8 cellular contexts compared by ENCODE assay signal in the genomic region with DNA sequence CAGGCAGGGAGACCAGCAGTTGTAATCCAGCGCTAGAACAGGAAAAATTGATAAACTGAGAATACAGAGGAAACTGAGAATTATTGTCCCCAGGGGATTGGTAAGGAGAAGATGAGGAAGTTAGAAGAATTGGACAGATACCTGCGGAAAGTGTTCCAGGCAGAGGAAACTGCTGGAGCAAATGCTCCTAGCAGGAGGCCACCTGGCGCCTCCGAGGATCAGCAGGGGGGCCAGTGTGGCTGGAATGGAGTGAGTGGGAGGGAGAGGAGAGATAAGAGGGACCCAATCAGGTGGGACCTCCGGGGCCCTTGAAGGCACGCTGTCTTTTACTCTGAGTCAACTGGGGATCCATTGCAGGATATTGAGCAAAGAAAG. TPM values are rescaled to one million over a fixed set of nuclear protein-coding genes. Genes with fewer than 3 reads are reported as not detected.
DNase-seq lines count a peak whose midpoint lies in the region; ATAC-seq, FAIRE-seq and TF ChIP-seq lines count a peak whose summit lies in the region.

No MANE protein-coding gene starts in this region.

- POLR2A ChIA-PET in K562 (lab: Yijun Ruan, JAX): interaction anchor here (0.6 to 1.5 kb wide), 5 partner anchors 43 to 1296 kb away, joined by 3 to 4 read pairs (median 3); no protein-coding TSS in a partner anchor

- peak overlapping the region; percentile 78 for H3K4me3 ChIP-seq in BE2C (ENCODE audit: low read depth, low read length)
- H3K4me3 ChIP-seq in HUES48 (ENCODE audit: low read depth, low read length): peak overlapping the region; percentile 85
- H3K4me3 ChIP-seq in K562: peak overlapping the region; percentile 43; the same call in 1 of the 2 replicates
- peak overlapping the region; percentile 63 for H3K4me3 ChIP-seq in lower lobe of right lung
- peak overlapping the region; percentile 68 to 85 for H3K4me3 ChIP-seq in uterus

- H3K9me3 ChIP-seq in BE2C (no peaks in the 10 kb centered on the region), HUES48 (ENCODE audit: control insufficient read depth, insufficient read depth, low read length) (no peaks in the 10 kb centered on the region), K562 (replicated peaks; ENCODE audit: control insufficient read depth, insufficient read depth, low read depth, low read length) (no peaks in the 10 kb centered on the region), lower lobe of right lung (no peaks in the 10 kb centered on the region), uterus (no peaks in the 10 kb centered on the region)

- peak overlapping the region; percentile 88 for H2AFZ ChIP-seq in K562 (ENCODE audit: low read depth, low read length)

- TF ChIP-seq CTCF in BE2C (IDR thresholded peaks at IDR 0.05; ENCODE audit: low read depth, low read length) (no peak), K562 (IDR thresholded peaks at IDR 0.05 in 2 of 3, conservative IDR thresholded peaks at IDR 0.05 in 1 of 3; ENCODE audit: insufficient read depth in 2 of 3, low read depth in 1 of 3, low read length in 3 of 3) (no peak), lower lobe of right lung (IDR thresholded peaks at IDR 0.05) (no peak), uterus (IDR thresholded peaks at IDR 0.05) (no peak)

- in situ Hi-C loops in K562 (cut with MboI): no loop called here

- peak overlapping the region; percentile 79 for H3K4me2 ChIP-seq in K562 (ENCODE audit: insufficient read depth, low read length)

- DNase-seq in BE2C (no peak), K562 (ENCODE audit: extremely low read depth in 1 of 4, low spot score in 3 of 4) (peak; percentile 65 to 85 (median 77)), lower lobe of right lung (no peak), uterus (peak; percentile 40 to 46), NCI-H1436 (lab: John Stamatoyannopoulos, UW) (no peak), NCI-H1694 treated with DMSO at 0.1 percent for 48 hours (lab: John Stamatoyannopoulos, UW) (no peak)
- no peak for DNase-seq in stimulated activated CD8-positive, alpha-beta memory T cell treated with anti-CD3 and anti-CD28 coated beads, Interleukin-4, amount 100 ng/mL, for 48 hours

- intact Hi-C loops in K562 (cut with micrococcal nuclease): no loop called here
- intact Hi-C loops in lower lobe of right lung (cut with DNase I): loop anchor here (5.0 kb wide), 1 partner anchor 36 kb away; no protein-coding TSS in a partner anchor
- intact Hi-C loops in uterus (cut with DNase I; ENCODE audit: low total_unique reads): no loop called here

- H3K27ac ChIP-seq in HUES48 (ENCODE audit: low read depth, low read length) (peak overlapping the region; percentile 65), K562 (ENCODE audit: extremely low read depth, low read depth, low read length) (peak overlapping the region; percentile 39; the same call in 1 of the 3 replicates), lower lobe of right lung (peak overlapping the region; percentile 84), uterus (peak overlapping the region; percentile 88 to 93)

- WGBS in K562 (ENCODE audit: insufficient coverage, low coverage, missing lambda C conversion rate): 0% methylated on average over 6 of the region's 6 CpGs

- peak; percentile 47; the same call in 1 of the 2 replicates for TF ChIP-seq EP300 in K562 (IDR thresholded peaks at IDR 0.05; ENCODE audit: low read length)

- H4K20me1 ChIP-seq in K562 (replicated peaks; ENCODE audit: control insufficient read depth, insufficient read depth, low read length): no peaks in the 10 kb centered on the region

- CTCF ChIA-PET in K562 (lab: Yijun Ruan, JAX; ENCODE audit: low intra/inter-chr PET ratio): interaction anchor here (1.2 kb wide), 1 partner anchor 32 kb away, joined by 3 read pairs; no protein-coding TSS in a partner anchor

- peak overlapping the region; percentile 76; the same call in 1 of the 2 replicates for H3K9ac ChIP-seq in HUES48 (ENCODE audit: low read depth, low read length)
- peak overlapping the region; percentile 40 to 88; a peak in 3 of 4 replicates for H3K9ac ChIP-seq in K562 (ENCODE audit: insufficient read depth in 1 of 2, low read depth in 2 of 2, low read length in 2 of 2)

- BruUV-seq in K562 (replicated peaks; lab: Mats Ljungman, UMichigan): no TSS peak

- no peaks in the 10 kb centered on the region for H3K79me2 ChIP-seq in K562 (ENCODE audit: control insufficient read depth, insufficient read depth, low read length)

- peak; percentile 87 for FAIRE-seq in K562 (lab: Jason Lieb, UNC)

- TF ChIP-seq RAD21 in K562 (CRISPR knock-in tag; conservative IDR thresholded peaks at IDR 0.05 in 1 of 2, IDR thresholded peaks at IDR 0.05 in 1 of 2): no peak

- H3K27me3 ChIP-seq in BE2C (no peaks in the 10 kb centered on the region), HUES48 (ENCODE audit: control insufficient read depth, insufficient read depth, low read length) (peaks cover 6% of the 10 kb centered on the region), K562 (ENCODE audit: control insufficient read depth in 2 of 2, insufficient read depth in 2 of 2, low read length in 2 of 2) (peaks cover 0 to 2% of the 10 kb centered on the region in 2 experiments; a peak in 1 of 5 replicates), lower lobe of right lung (ENCODE audit: low read depth) (no peaks in the 10 kb centered on the region), uterus (no peaks in the 10 kb centered on the region)

- no peaks in the 10 kb centered on the region for H3K9me1 ChIP-seq in K562 (ENCODE audit: control insufficient read depth, insufficient read depth, low read length)

- peak; percentile 75 for ATAC-seq in K562
- ATAC-seq in lower lobe of right lung: peak in 1 of 2 donors; percentile 50

- H3K36me3 ChIP-seq in BE2C: no peaks in the 10 kb centered on the region
- no peaks in the 10 kb centered on the region for H3K36me3 ChIP-seq in HUES48 (ENCODE audit: control insufficient read depth, insufficient read depth, low read length)
- no peaks in the 10 kb centered on the region for H3K36me3 ChIP-seq in K562 (ENCODE audit: control insufficient read depth, insufficient read depth, low read length)
- H3K36me3 ChIP-seq in lower lobe of right lung: no peaks in the 10 kb centered on the region
- H3K36me3 ChIP-seq in uterus: no peaks in the 10 kb centered on the region

- TF ChIP-seq POLR2A in K562 (conservative IDR thresholded peaks at IDR 0.05) (0 out of 2 replicates have a peak, but pooled peaks have one; percentile 7), uterus (IDR thresholded peaks at IDR 0.05) (no peak)

- H3K4me1 ChIP-seq in BE2C: no peaks in the 10 kb centered on the region; the same call in 1 of the 2 replicates
- peaks cover 23% of the 10 kb centered on the region for H3K4me1 ChIP-seq in HUES48 (ENCODE audit: control insufficient read depth, insufficient read depth, low read length)
- peaks cover 24 to 25% of the 10 kb centered on the region in 2 experiments for H3K4me1 ChIP-seq in K562 (replicated peaks in 1 of 2; ENCODE audit: control insufficient read depth in 2 of 2, insufficient read depth in 2 of 2, low read length in 2 of 2)
- peaks cover 40% of the 10 kb centered on the region for H3K4me1 ChIP-seq in lower lobe of right lung
- peaks cover 6 to 9% of the 10 kb centered on the region in 2 donors for H3K4me1 ChIP-seq in uterus

TF ChIP-seq in K562, 482 proteins besides CTCF, POLR2A, EP300 and RAD21 (continues in another document):
- TF ChIP-seq CXXC5 (CRISPR knock-in tag; IDR thresholded peaks at IDR 0.05) (no peak; the same call in 1 of the 2 replicates), EGR1 (conservative IDR thresholded peaks at IDR 0.05) (peak; percentile 92), JUND (IDR thresholded peaks at IDR 0.05; ENCODE audit: borderline replicate concordance, low read depth, low read length) (no peak), JUND (tag; IDR thresholded peaks at IDR 0.05; ENCODE audit: borderline replicate concordance, low read depth, low read length) (peak; percentile 40; the same call in 1 of the 3 replicates), ZBED1 (IDR thresholded peaks at IDR 0.05) (no peak), CREM (IDR thresholded peaks at IDR 0.05; ENCODE audit: low read depth) (0 out of 2 replicates have a peak, but pooled peaks have one; percentile 16), ZNF436 (CRISPR knock-in tag; IDR thresholded peaks at IDR 0.05) (no peak), ELF1 (tag; IDR thresholded peaks at IDR 0.05) (no peak), RUNX1 (IDR thresholded peaks at IDR 0.05; ENCODE audit: low read depth) (no peak), SIX5 (IDR thresholded peaks at IDR 0.05; ENCODE audit: borderline replicate concordance in 1 of 2, insufficient read depth in 1 of 2, low read depth in 1 of 2, low read length in 2 of 2) (no peak), HEY1 (CRISPR knock-in tag; IDR thresholded peaks at IDR 0.05; ENCODE audit: borderline replicate concordance) (no peak), FIP1L1 (IDR thresholded peaks at IDR 0.05; ENCODE audit: low read depth, low read length, poor library complexity, severe bottlenecking) (no peak), ZNF445 (CRISPR knock-in tag; IDR thresholded peaks at IDR 0.05; ENCODE audit: low read depth) (no peak), CBFA2T2 (conservative IDR thresholded peaks at IDR 0.05) (peak; percentile 40; the same call in 1 of the 2 replicates), RFX1 (IDR thresholded peaks at IDR 0.05) (no peak), RBM14 (IDR thresholded peaks at IDR 0.05; ENCODE audit: borderline replicate concordance, insufficient read depth, low read depth, low read length) (no peak)

RNA-seq across cellular contexts. Expression of a gene that starts 0.7 kb away (rescaled TPM):
- 114 TPM for polyA plus RNA-seq in BE2C (2012; ENCODE audit: insufficient read depth, insufficient read length, low read depth)
- total RNA-seq in K562 (2011; cell fraction: chromatin; rRNA removed; ENCODE audit: low replicate concordance): 14.4 and 15.9 TPM in 2 replicates
- 6.0 and 8.9 TPM in 2 replicates for total RNA-seq in K562 (2011; cell fraction: nucleolus; rRNA removed)
- 11.6 and 11.7 TPM in 2 replicates for total RNA-seq in K562 (2011; cell fraction: nucleoplasm; rRNA removed)
- total RNA-seq in K562 (2014; rRNA removed) (8.1 and 11.8 TPM in 2 replicates), K562 (2014; rRNA removed; fragmentation: Illumina TruSeq; extraction: Trizol) (7.8 and 9.6 TPM in 2 replicates), K562 (2015; rRNA removed; fragmentation: Illumina TruSeq; extraction: Trizol) (12.0 and 13.2 TPM in 2 replicates), K562 (2021) (11.6 and 12.0 TPM in 2 replicates), lower lobe of right lung (120 TPM), uterus (100 to 1,000 TPM; 131 to 346 (median 252) TPM)
- polyA plus RNA-seq in K562 (2011; rRNA removed) (8.1 and 27.2 TPM in 2 replicates), K562 (2014; fragmentation: Illumina TruSeq; extraction: Trizol) (10.1 and 10.4 TPM in 2 replicates), K562 (2014; fragmentation: Nextera tagmentation; extraction: Ambion mirVana) (1 to 10 TPM in 1 of 2 experiments, under 1 TPM in 1; 0.70 to 1.9 TPM), K562 (2014; rRNA removed) (8.3 and 8.8 TPM in 2 replicates)
- 7.1 and 33.5 TPM in 2 replicates for polyA plus RNA-seq in K562 (2011; cell fraction: cytosol; rRNA removed)
- polyA plus RNA-seq in K562 (2011; cell fraction: nucleus; rRNA removed): 5.0 and 18.8 TPM in 2 replicates
- 13.5 and 16.9 TPM in 2 replicates for polyA plus RNA-seq in K562 (2012)
- 11.3 and 36.0 TPM in 2 replicates for polyA minus RNA-seq in K562 (2011; rRNA and poly(A)+ RNA removed)
- 5.2 and 14.0 TPM in 2 replicates for polyA minus RNA-seq in K562 (2011; cell fraction: cytosol; rRNA and poly(A)+ RNA removed)
- polyA minus RNA-seq in K562 (2011; cell fraction: nucleus; rRNA and poly(A)+ RNA removed): 6.1 and 27.3 TPM in 2 replicates

Comparison
In these comparisons a context has a peak if more than half of its experiments do, and no peak if none do; other contexts are left out.
1. DNase-seq: peak in K562 (4 of 4) and uterus (2 of 2); none in BE2C (single experiment), lower lobe of right lung (single experiment), NCI-H1436 (single experiment), NCI-H1694 treated with DMSO at 0.1 percent for 48 hours (single experiment) and stimulated activated CD8-positive, alpha-beta memory T cell treated with anti-CD3 and anti-CD28 coated beads, Interleukin-4, amount 100 ng/mL, for 48 hours (single experiment).
2. H3K27ac ChIP-seq: peak in every context shown above with its lines; median percentile 90 in uterus; 84 in lower lobe of right lung; 65 in HUES48; 39 in K562.
3. Peak in every context shown above with its lines, with median percentiles within 50 percentile points of each other: H3K4me3 ChIP-seq.